In genomic region chr20:63941282-63942060, GRCh38 we compare ENCODE assay signal across 6 cellular contexts. TPM values are rescaled to one million over a fixed set of nuclear protein-coding genes. Genes with fewer than 3 reads are reported as not detected.
DNase-seq lines count a peak whose midpoint lies in the region; ATAC-seq and TF ChIP-seq lines count a peak whose summit lies in the region.

No MANE protein-coding gene starts in this region.

- peaks cover 12% of the 10 kb centered on the region for H3K36me3 ChIP-seq in H7 (replicated peaks; ENCODE audit: control insufficient read depth, insufficient read depth, low read length)
- H3K36me3 ChIP-seq in right atrium auricular region: peaks cover 82% of the 10 kb centered on the region

- H3K4me1 ChIP-seq in right atrium auricular region: peaks cover 0 to 35% of the 10 kb centered on the region in 2 donors

- peak; percentile 94 for ATAC-seq in activated CD8-positive, alpha-beta T cell treated with anti-CD3 and anti-CD28 coated beads for 36 hours

- H3K27ac Mint-ChIP-seq in activated CD8-positive, alpha-beta T cell treated with anti-CD3 and anti-CD28 coated beads for 36 hours: peak overlapping the region; percentile 74

- TF ChIP-seq CTCF in activated CD8-positive, alpha-beta T cell treated with anti-CD3 and anti-CD28 coated beads for 36 hours (IDR thresholded peaks at IDR 0.05): no peak
- TF ChIP-seq CTCF in right atrium auricular region (IDR thresholded peaks at IDR 0.05): no peak

- CTCF ChIA-PET in activated CD8-positive, alpha-beta T cell treated with anti-CD3 and anti-CD28 coated beads for 36 hours (lab: Charles Lee): no interaction called here

- peak; percentile 97 for DNase-seq in H7
- DNase-seq in activated CD8-positive, alpha-beta T cell treated with anti-CD3 and anti-CD28 coated beads for 36 hours: peak; percentile 94
- DNase-seq in right atrium auricular region (ENCODE audit: low spot score): no peak
- DNase-seq in NCI-H1694 treated with DMSO at 0.1 percent for 48 hours (lab: John Stamatoyannopoulos, UW): no peak
- DNase-seq in NCI-H146 treated with DMSO at 0.1 percent for 48 hours (lab: John Stamatoyannopoulos, UW; ENCODE audit: unreplicated experiment): no peak
- no peak for DNase-seq in NCI-H1694 (lab: John Stamatoyannopoulos, UW)

- H3K4me3 ChIP-seq in H7 (ENCODE audit: insufficient read depth, low read depth, low read length) (peak overlapping the region; percentile 55), right atrium auricular region (no peak overlapping the region)

- no peaks in the 10 kb centered on the region for H3K9me3 Mint-ChIP-seq in activated CD8-positive, alpha-beta T cell treated with anti-CD3 and anti-CD28 coated beads for 36 hours

- H3K4me1 Mint-ChIP-seq in activated CD8-positive, alpha-beta T cell treated with anti-CD3 and anti-CD28 coated beads for 36 hours (ENCODE audit: low read depth): peaks cover 12% of the 10 kb centered on the region

- POLR2A ChIA-PET in activated CD8-positive, alpha-beta T cell treated with anti-CD3 and anti-CD28 coated beads for 36 hours (lab: Charles Lee): interaction anchor here (1.5 to 1.7 kb wide), 2 partner anchors 8 to 18 kb away, joined by 4 read pairs; no protein-coding TSS in a partner anchor

- H3K27me3 ChIP-seq in H7 (ENCODE audit: control insufficient read depth, insufficient read depth, low read length) (no peaks in the 10 kb centered on the region), right atrium auricular region (no peaks in the 10 kb centered on the region)

- H3K9me3 ChIP-seq in right atrium auricular region: no peaks in the 10 kb centered on the region

- intact Hi-C loops in activated CD8-positive, alpha-beta T cell treated with anti-CD3 and anti-CD28 coated beads for 36 hours (cut with micrococcal nuclease): no loop called here

- no peaks in the 10 kb centered on the region for H3K27me3 Mint-ChIP-seq in activated CD8-positive, alpha-beta T cell treated with anti-CD3 and anti-CD28 coated beads for 36 hours

- peaks cover 9% of the 10 kb centered on the region for H3K36me3 Mint-ChIP-seq in activated CD8-positive, alpha-beta T cell treated with anti-CD3 and anti-CD28 coated beads for 36 hours (ENCODE audit: low read depth)

- peak overlapping the region; percentile 12 for H3K4me3 Mint-ChIP-seq in activated CD8-positive, alpha-beta T cell treated with anti-CD3 and anti-CD28 coated beads for 36 hours

- peak overlapping the region; percentile 42 to 53 for H3K27ac ChIP-seq in right atrium auricular region

RNA-seq across cellular contexts. Expression of gene UCKL1, which starts 14.7 kb away (rescaled TPM):
- total RNA-seq in H7 (2014; rRNA removed; shearing (Covaris generic)): 21.8 and 26.6 TPM in 2 replicates
- 10 to 100 TPM; 31.5 to 32.6 TPM for total RNA-seq in activated CD8-positive, alpha-beta T cell treated with anti-CD3 and anti-CD28 coated beads for 36 hours
- total RNA-seq in right atrium auricular region: 10 to 100 TPM; 25.9 to 27.6 TPM

RNA-seq across cellular contexts. Expression of gene ZNF512B, which starts 28.3 kb away (rescaled TPM):
- 13.3 and 15.5 TPM in 2 replicates for total RNA-seq in H7 (2014; rRNA removed; shearing (Covaris generic))
- 1 to 10 TPM; 7.5 to 8.6 TPM for total RNA-seq in activated CD8-positive, alpha-beta T cell treated with anti-CD3 and anti-CD28 coated beads for 36 hours
- 1 to 10 TPM; 7.0 to 8.3 TPM for total RNA-seq in right atrium auricular region

RNA-seq across cellular contexts. Expression of gene SAMD10, which starts 38.0 kb away (rescaled TPM):
- 3.8 and 5.7 TPM in 2 replicates for total RNA-seq in H7 (2014; rRNA removed; shearing (Covaris generic))
- 10 to 100 TPM; 17.4 to 17.5 TPM for total RNA-seq in activated CD8-positive, alpha-beta T cell treated with anti-CD3 and anti-CD28 coated beads for 36 hours
- total RNA-seq in right atrium auricular region: 1 to 10 TPM; 3.1 to 3.7 TPM

RNA-seq across cellular contexts. Expression of gene PRPF6, which starts 39.5 kb away (rescaled TPM):
- 70.8 and 75.3 TPM in 2 replicates for total RNA-seq in H7 (2014; rRNA removed; shearing (Covaris generic))
- total RNA-seq in activated CD8-positive, alpha-beta T cell treated with anti-CD3 and anti-CD28 coated beads for 36 hours: 10 to 100 TPM; 53.0 to 55.5 TPM
- total RNA-seq in right atrium auricular region: 10 to 100 TPM; 32.9 to 43.6 TPM

RNA-seq across cellular contexts. Expression of gene DNAJC5, which starts 46.5 kb away (rescaled TPM):
- 29.2 and 30.8 TPM in 2 replicates for total RNA-seq in H7 (2014; rRNA removed; shearing (Covaris generic))
- 10 to 100 TPM; 32.2 to 32.5 TPM for total RNA-seq in activated CD8-positive, alpha-beta T cell treated with anti-CD3 and anti-CD28 coated beads for 36 hours
- total RNA-seq in right atrium auricular region: 10 to 100 TPM; 41.2 to 43.8 TPM

Comparison
In these comparisons a context has a peak if more than half of its experiments do, and no peak if none do; other contexts are left out.
1. DNase-seq: peak in H7 (single experiment) and activated CD8-positive, alpha-beta T cell treated with anti-CD3 and anti-CD28 coated beads for 36 hours (single experiment); none in right atrium auricular region (single experiment), NCI-H1694 treated with DMSO at 0.1 percent for 48 hours (single experiment), NCI-H146 treated with DMSO at 0.1 percent for 48 hours (single experiment) and NCI-H1694 (single experiment).